In genomic region chr16:14489460-14489859, GRCh38 we compare ENCODE assay signal across 1 cellular context.
TF ChIP-seq lines count a peak whose summit lies in the region.

No MANE protein-coding gene starts in this region.

TF ChIP-seq in HepG2, 621 proteins besides CTCF, POLR2A, EP300 and RAD21 (continued from another document):
- peak; percentile 52; the same call in 1 of the 2 replicates for TF ChIP-seq MYC (CRISPR knock-in tag; IDR thresholded peaks at IDR 0.05; ENCODE audit: borderline replicate concordance)
- 0 out of 2 replicates have a peak, but pooled peaks have one; percentile 26 for TF ChIP-seq MAX (IDR thresholded peaks at IDR 0.05)
- TF ChIP-seq ERF (CRISPR knock-in tag; IDR thresholded peaks at IDR 0.05): 0 out of 2 replicates have a peak, but pooled peaks have one; percentile 24
TF ChIP-seq in HepG2: peak in this region for 16.
